Comparison of ENCODE assay signal across 21 cellular contexts in genomic region chr11:122123258-122123929, GRCh38. TPM values are rescaled to one million over a fixed set of nuclear protein-coding genes. Genes with fewer than 3 reads are reported as not detected.
DNase-seq lines count a peak whose midpoint lies in the region; ATAC-seq, FAIRE-seq and TF ChIP-seq lines count a peak whose summit lies in the region.
"Had no signal": no experiment of that assay in that cellular context is flagged by ENCODE, and none has a peak within 500 bp of the region (broad histone marks: within the 10 kb centered on the region; RNA-seq: fewer than 3 reads in every experiment).

No MANE protein-coding gene starts in this region.

- peaks cover 8% of the 10 kb centered on the region for H3K4me1 Mint-ChIP-seq in astrocyte (ENCODE audit: low read depth, unreplicated experiment)
- no peaks in the 10 kb centered on the region for H3K4me1 Mint-ChIP-seq in chondrocyte (ENCODE audit: low read depth)

- H3K9me2 ChIP-seq in SK-N-SH: no peaks in the 10 kb centered on the region

- no peaks in the 10 kb centered on the region for H3K27me3 ChIP-seq in SK-N-SH (ENCODE audit: insufficient read depth)
- no peaks in the 10 kb centered on the region for H3K27me3 ChIP-seq in astrocyte (ENCODE audit: insufficient read depth, low read length)

- no peak for FAIRE-seq in astrocyte (lab: Jason Lieb, UNC)
- FAIRE-seq: GM12891 had no signal

- no peaks in the 10 kb centered on the region for H3K9me3 Mint-ChIP-seq in astrocyte (ENCODE audit: unreplicated experiment)
- no peaks in the 10 kb centered on the region for H3K9me3 Mint-ChIP-seq in chondrocyte (ENCODE audit: low read depth)
- H3K9me3 Mint-ChIP-seq: CD4-positive, alpha-beta T cell had no signal

- no peak for DNase-seq in SK-N-SH
- DNase-seq in astrocyte (ENCODE audit: low read depth): no peak
- DNase-seq in epithelial cell of esophagus (ENCODE audit: low read depth): peak; percentile 19
- no peak for DNase-seq in stimulated activated CD4-positive, alpha-beta T cell treated with anti-CD3 and anti-CD28 coated beads, Interleukin-2, amount 100 ng/mL, for 24 hours
- DNase-seq in chondrocyte (ENCODE audit: low spot score): no peak
- no peak for DNase-seq in DMS 273 (lab: John Stamatoyannopoulos, UW; ENCODE audit: unreplicated experiment)
- DNase-seq: 8988T; Caco-2; CD4-positive, alpha-beta T cell; GOT3; Kasumi-1; MM.1S; NCI-H1092; NCI-H1436 treated with DMSO at 0.1 percent for 48 hours; NCI-H2029; NCI-H2171; NCI-H526 had no signal

- peaks cover 18% of the 10 kb centered on the region for H3K36me3 Mint-ChIP-seq in astrocyte (ENCODE audit: low read depth, unreplicated experiment)
- H3K36me3 Mint-ChIP-seq in chondrocyte (ENCODE audit: low read depth): peaks cover 2% of the 10 kb centered on the region

- H3K4me3 ChIP-seq in SK-N-SH (ENCODE audit: low read depth in 2 of 2, low read length in 1 of 2) (no peak overlapping the region), astrocyte (ENCODE audit: insufficient read depth, low read depth, low read length) (no peak overlapping the region), epithelial cell of esophagus (ENCODE audit: low read length) (no peak overlapping the region), urinary bladder (ENCODE audit: low read depth, low read length) (no peak overlapping the region)

- no peak for TF ChIP-seq RAD21 in SK-N-SH (IDR thresholded peaks at IDR 0.05; ENCODE audit: low read length)

- H3K36me3 ChIP-seq in SK-N-SH (replicated peaks in 1 of 2; ENCODE audit: control insufficient read depth in 1 of 2, insufficient read depth in 2 of 2, low read length in 1 of 2) (peaks cover 3 to 88% of the 10 kb centered on the region in 2 experiments), astrocyte (ENCODE audit: insufficient read depth, low read length) (peaks cover 49% of the 10 kb centered on the region), urinary bladder (ENCODE audit: insufficient read depth) (no peaks in the 10 kb centered on the region)

- H3K4me2 ChIP-seq in SK-N-SH (no peak overlapping the region), astrocyte (ENCODE audit: low read length) (no peak overlapping the region)

- H3K79me2 ChIP-seq in SK-N-SH (ENCODE audit: insufficient read depth): peaks cover 100% of the 10 kb centered on the region
- peaks cover 97% of the 10 kb centered on the region for H3K79me2 ChIP-seq in astrocyte (ENCODE audit: insufficient read depth, low read length)

- WGBS in SK-N-SH (ENCODE audit: low lambda C conversion rate): 98% methylated on average over 3 of the region's 3 CpGs
- 82% methylated on average over 3 of the region's 3 CpGs for WGBS in urinary bladder

- H3K27ac Mint-ChIP-seq in astrocyte (ENCODE audit: unreplicated experiment): no peak overlapping the region
- no peak overlapping the region for H3K27ac Mint-ChIP-seq in chondrocyte (ENCODE audit: unreplicated experiment)
- H3K27ac Mint-ChIP-seq: CD4-positive, alpha-beta T cell had no signal

- peaks cover 72% of the 10 kb centered on the region for H3F3A ChIP-seq in SK-N-SH (replicated peaks; ENCODE audit: insufficient read depth)

- H2AFZ ChIP-seq in SK-N-SH (ENCODE audit: low read depth) (no peak overlapping the region), astrocyte (ENCODE audit: low read depth, low read length) (no peak overlapping the region)

- POLR2A ChIA-PET in SK-N-SH (lab: Yijun Ruan, JAX): no interaction called here

- no peak overlapping the region for H3K4me3 Mint-ChIP-seq in astrocyte (ENCODE audit: unreplicated experiment)
- H3K4me3 Mint-ChIP-seq in chondrocyte (ENCODE audit: unreplicated experiment): no peak overlapping the region
- H3K4me3 Mint-ChIP-seq: CD4-positive, alpha-beta T cell had no signal

- no peaks in the 10 kb centered on the region for H3K27me3 Mint-ChIP-seq in astrocyte (ENCODE audit: low read depth, unreplicated experiment)
- H3K27me3 Mint-ChIP-seq in chondrocyte (ENCODE audit: low read depth): no peaks in the 10 kb centered on the region

- H4K20me1 ChIP-seq in SK-N-SH (ENCODE audit: insufficient read depth) (peaks cover 100% of the 10 kb centered on the region), astrocyte (ENCODE audit: insufficient read depth, low read length) (peaks cover 58% of the 10 kb centered on the region)

- no peak overlapping the region for H3K9ac ChIP-seq in SK-N-SH
- H3K9ac ChIP-seq in astrocyte (ENCODE audit: low read length): no peak overlapping the region

- H3K27ac ChIP-seq in SK-N-SH (ENCODE audit: low read depth in 2 of 2, low read length in 1 of 2): peak overlapping the region in 1 of 2 experiments; percentile 12; a peak in 2 of 4 replicates
- H3K27ac ChIP-seq in astrocyte (ENCODE audit: low read depth, low read length): peak overlapping the region; percentile 18
- H3K27ac ChIP-seq in urinary bladder (ENCODE audit: low read depth): peak overlapping the region; percentile 23

- TF ChIP-seq CTCF in SK-N-SH (IDR thresholded peaks at IDR 0.05) (no peak), astrocyte (IDR thresholded peaks at IDR 0.05; ENCODE audit: insufficient read depth, low read depth, low read length) (no peak), epithelial cell of esophagus (IDR thresholded peaks at IDR 0.05; ENCODE audit: insufficient read depth, low read depth, low read length, missing control alignments) (no peak), chondrocyte (IDR thresholded peaks at IDR 0.05) (no peak)

- CTCF ChIA-PET in SK-N-SH (lab: Yijun Ruan, JAX): no interaction called here

- no peak for TF ChIP-seq EP300 in SK-N-SH (IDR thresholded peaks at IDR 0.05; ENCODE audit: borderline replicate concordance in 1 of 2, low read depth in 1 of 2, low read length in 1 of 2)

- H3K9me3 ChIP-seq in SK-N-SH (no peaks in the 10 kb centered on the region), astrocyte (ENCODE audit: insufficient read depth, low read depth, low read length) (no peaks in the 10 kb centered on the region)
- H3K9me3 ChIP-seq: Caco-2 had no signal

- ATAC-seq in SK-N-SH treated with all-trans-retinoic acid at 6 μM for 48 hours: no peak

- H3K4me1 ChIP-seq in SK-N-SH (ENCODE audit: control insufficient read depth in 1 of 2, insufficient read depth in 2 of 2, low read depth in 1 of 2, low read length in 1 of 2) (peaks cover 6 to 7% of the 10 kb centered on the region in 2 experiments; a peak in 2 of 4 replicates), astrocyte (ENCODE audit: insufficient read depth, low read length) (peaks cover 2% of the 10 kb centered on the region), urinary bladder (ENCODE audit: insufficient read depth) (no peaks in the 10 kb centered on the region)
- H3K4me1 ChIP-seq: Caco-2 had no signal

TF ChIP-seq in SK-N-SH, 30 proteins besides CTCF, POLR2A, EP300 and RAD21:
- TF ChIP-seq MEF2A (IDR thresholded peaks at IDR 0.05; ENCODE audit: borderline replicate concordance, low read depth) (no peak), POLR2AphosphoS5 (IDR thresholded peaks at IDR 0.05; ENCODE audit: low read depth, low read length) (0 out of 2 replicates have a peak, but pooled peaks have one; percentile 13)

TF ChIP-seq in SK-N-SH treated with all-trans-retinoic acid at 6 μM for 48 hours, 23 proteins besides CTCF, POLR2A, EP300 and RAD21:
- TF ChIP-seq TCF4 (CRISPR knock-in tag; IDR thresholded peaks at IDR 0.05; ENCODE audit: borderline replicate concordance): no peak
- no peak for TF ChIP-seq ESRRG (CRISPR knock-in tag; IDR thresholded peaks at IDR 0.05)
- TF ChIP-seq OSR1 (CRISPR knock-in tag; IDR thresholded peaks at IDR 0.05): no peak

RNA-seq across cellular contexts. Expression of gene BLID, which starts 7.4 kb away (rescaled TPM):
- polyA plus RNA-seq in SK-N-SH (2012; rRNA removed): 0.18 TPM in 1 of 2 replicates, not detected in the other
- not detected in 2 replicates for polyA plus RNA-seq in SK-N-SH (2012; cell fraction: cytosol; rRNA removed)
- 0.27 and 1.1 TPM in 2 replicates for polyA plus RNA-seq in SK-N-SH (2012; cell fraction: nucleus; rRNA removed)
- 1.1 and 1.2 TPM in 2 replicates for total RNA-seq in astrocyte
- 15.6 TPM for total RNA-seq in urinary bladder
- polyA plus RNA-seq in urinary bladder: not detected
- 0.35 to 0.68 TPM (median 0.41 TPM) in 3 replicates for total RNA-seq in chondrocyte
- total RNA-seq: Caco-2; CD4-positive, alpha-beta T cell; HT-29 had no signal
